ENCODE assay signal across 18 cellular contexts in genomic region chr10:6343321-6344010, GRCh38.
DNase-seq lines count a peak whose midpoint lies in the region; ATAC-seq, FAIRE-seq and TF ChIP-seq lines count a peak whose summit lies in the region.
"Had no signal": no experiment of that assay in that cellular context is flagged by ENCODE, and none has a peak within 500 bp of the region (broad histone marks: within the 10 kb centered on the region; RNA-seq: fewer than 3 reads in every experiment).

No MANE protein-coding gene starts in this region.

- peaks cover 32 to 51% (median 42%) of the 10 kb centered on the region in 3 donors for H3K4me1 Mint-ChIP-seq in T-cell

- H3K9ac ChIP-seq in HepG2 (ENCODE audit: insufficient read depth, low read depth, low read length) = no peak overlapping the region
- H3K9ac ChIP-seq: BLaER1 treated with 17β-estradiol and CSF1 and Interleukin-3, amounts not matched to agents 10 nM and 100 nM had no signal

- WGBS in HepG2 (ENCODE audit: low lambda C conversion rate) = no CpG with 5 or more reads among the region's 7 CpGs
- 90% methylated on average over 4 of the region's 7 CpGs for WGBS in right lobe of liver (ENCODE audit: insufficient coverage, low coverage, low lambda C conversion rate, missing lambda C conversion rate)

- no peak for TF ChIP-seq RAD21 in HepG2 (CRISPR knock-in tag; IDR thresholded peaks at IDR 0.05)

- intact Hi-C loops in HepG2 (cut with micrococcal nuclease; ENCODE audit: unreplicated experiment) = no loop called here
- intact Hi-C loops in right lobe of liver (cut with DNase I) = no loop called here

- no peak overlapping the region for H3K27ac ChIP-seq in HepG2 (ENCODE audit: extremely low read length, insufficient read depth, low read length)
- no peak overlapping the region for H3K27ac ChIP-seq in right lobe of liver
- H3K27ac ChIP-seq: SK-N-MC had no signal

- H4K20me1 ChIP-seq in HepG2 (ENCODE audit: insufficient read depth, low read length) = no peaks in the 10 kb centered on the region
- H4K20me1 ChIP-seq: BLaER1 treated with 17β-estradiol and CSF1 and Interleukin-3, amounts not matched to agents 10 nM and 100 nM had no signal

- H2AFZ ChIP-seq in HepG2 (ENCODE audit: low read length) = no peak overlapping the region

- H3K36me3 ChIP-seq in HepG2 (replicated peaks in 1 of 2; ENCODE audit: control insufficient read depth in 1 of 2, insufficient read depth in 2 of 2, low read length in 2 of 2) (no peaks in the 10 kb centered on the region), right lobe of liver (no peaks in the 10 kb centered on the region)

- no peak for DNase-seq in HepG2 (ENCODE audit: low spot score)
- no peak for DNase-seq in right lobe of liver
- DNase-seq in RPMI7951 (ENCODE audit: low read depth) = peak; percentile 62
- DNase-seq in fibroblast of peridontal ligament (ENCODE audit: extremely low read depth) = peak; percentile 9
- DNase-seq in inferior parietal cortex (ENCODE audit: extremely low spot score) = no peak
- DNase-seq in T-cell = no peak
- DNase-seq in NOMO-1 treated with dmso at 0.1 percent for 144 hours (lab: John Stamatoyannopoulos, UW; ENCODE audit: unreplicated experiment) = no peak
- DNase-seq: COR-L47, DMS79, NCI-H146, NCI-H2107, NCI-H446, NCI-H748 treated with DMSO at 0.1 percent for 48 hours had no signal

- no peak overlapping the region for H3K4me3 Mint-ChIP-seq in T-cell

- no peak for ATAC-seq in HepG2
- no peak for ATAC-seq in right lobe of liver
- ATAC-seq in T-cell (replicated peaks in 1 of 4) = no peak
- ATAC-seq: GM12878, HCT116, Right ventricle myocardium inferior had no signal

- H3K9me3 Mint-ChIP-seq in T-cell = no peaks in the 10 kb centered on the region

- FAIRE-seq in HepG2 (lab: Jason Lieb, UNC) = no peak
- FAIRE-seq: GM12878 had no signal

- no peaks in the 10 kb centered on the region for H3K4me1 ChIP-seq in HepG2 (ENCODE audit: insufficient read depth, low read length)
- no peaks in the 10 kb centered on the region for H3K4me1 ChIP-seq in right lobe of liver

- no peak overlapping the region for H3K27ac Mint-ChIP-seq in T-cell

- H3K4me3 ChIP-seq in HepG2 (replicated peaks in 1 of 3; ENCODE audit: insufficient read depth in 1 of 3, low read depth in 2 of 3, low read length in 3 of 3) (no peak overlapping the region), right lobe of liver (no peak overlapping the region)
- H3K4me3 ChIP-seq: BLaER1 treated with 17β-estradiol and CSF1 and Interleukin-3, amounts not matched to agents 10 nM and 100 nM; GM12878; SK-N-MC had no signal

- no peaks in the 10 kb centered on the region for H3K79me2 ChIP-seq in HepG2 (ENCODE audit: insufficient read depth, low read length)

- no peak for TF ChIP-seq POLR2A in HepG2 (IDR thresholded peaks at IDR 0.05; ENCODE audit: insufficient read depth in 1 of 2, low read depth in 2 of 2, low read length in 2 of 2)
- TF ChIP-seq POLR2A in right lobe of liver (IDR thresholded peaks at IDR 0.05) = no peak

- TF ChIP-seq EP300 in HepG2 (IDR thresholded peaks at IDR 0.05; ENCODE audit: low read depth in 2 of 2, low read length in 2 of 2) (no peak), HepG2 (CRISPR knock-in tag; IDR thresholded peaks at IDR 0.05; ENCODE audit: borderline replicate concordance) (no peak)

- no peaks in the 10 kb centered on the region for H3K36me3 Mint-ChIP-seq in T-cell

- H3K27me3 Mint-ChIP-seq in T-cell = no peaks in the 10 kb centered on the region

- POLR2A ChIA-PET in HepG2 (lab: Yijun Ruan, JAX) (no interaction called here), T-cell (lab: Charles Lee) (no interaction called here)

- BruUV-seq in HepG2 (replicated peaks; lab: Mats Ljungman, UMichigan) = no TSS peak

- no peaks in the 10 kb centered on the region for H3K9me3 ChIP-seq in HepG2 (ENCODE audit: low read length)
- H3K9me3 ChIP-seq in right lobe of liver = no peaks in the 10 kb centered on the region

- TF ChIP-seq CTCF in HepG2 (CRISPR knock-in tag; IDR thresholded peaks at IDR 0.05) (no peak), right lobe of liver (IDR thresholded peaks at IDR 0.05) (no peak)

- in situ Hi-C loops in HepG2 (cut with HindIII; ENCODE audit: extremely low pct_ligation_motif_present, low pct_unique_long_range_greater_than_20kb) = no loop called here

- H3K27me3 ChIP-seq in HepG2 (ENCODE audit: control insufficient read depth in 1 of 2, insufficient read depth in 2 of 2, low read length in 2 of 2) (peaks cover 0 to 10% of the 10 kb centered on the region in 2 experiments; a peak in 2 of 5 replicates), right lobe of liver (no peaks in the 10 kb centered on the region)
- H3K27me3 ChIP-seq: BLaER1 treated with 17β-estradiol and CSF1 and Interleukin-3, amounts not matched to agents 10 nM and 100 nM had no signal

- CTCF ChIA-PET in HepG2 (lab: Yijun Ruan, JAX; ENCODE audit: low intra/inter-chr PET ratio, low total read pairs) (no interaction called here), T-cell (lab: Charles Lee) (interaction anchor here in 1 of 2 donors (0.6 kb wide), 1 partner anchor 255 kb away, joined by 3 read pairs; no protein-coding TSS in a partner anchor)

- H3K4me2 ChIP-seq in HepG2 (ENCODE audit: low read depth, low read length) = no peak overlapping the region

TF ChIP-seq in HepG2, 621 proteins besides CTCF, POLR2A, EP300 and RAD21:
- TF ChIP-seq KMT2B (CRISPR knock-in tag; IDR thresholded peaks at IDR 0.05) (no peak), ZBTB3 (CRISPR knock-in tag; IDR thresholded peaks at IDR 0.05; ENCODE audit: borderline replicate concordance, low read depth) (no peak), MNT (IDR thresholded peaks at IDR 0.05) (peak; percentile 75), ZNF280D (CRISPR knock-in tag; IDR thresholded peaks at IDR 0.05) (no peak), KLF13 (CRISPR knock-in tag; IDR thresholded peaks at IDR 0.05) (no peak)

Comparison
In these comparisons a context has a peak if more than half of its experiments do, and no peak if none do; other contexts are left out.
1. DNase-seq: peak in RPMI7951 (single experiment) and fibroblast of peridontal ligament (single experiment); none in HepG2 (single experiment), right lobe of liver (0 of 3), inferior parietal cortex (single experiment), T-cell (0 of 34) and NOMO-1 treated with dmso at 0.1 percent for 144 hours (single experiment).